ENCODE assay signal across 7 cellular contexts in genomic region chr7:102912742-102913141, GRCh38. TPM values are rescaled to one million over a fixed set of nuclear protein-coding genes. Genes with fewer than 3 reads are reported as not detected.
A peak's percentile ranks its signal among the peaks of the same experiment; 100 is the strongest.
DNase-seq lines count a peak whose midpoint lies in the region; ATAC-seq and TF ChIP-seq lines count a peak whose summit lies in the region.

TSS of gene LRRC17 (plus strand) at chr7:102913000. CDS start at chr7:102933914, 20,914 bp downstream.

- peak within 1 kb of the TSS; percentile 94 for H3K4ac ChIP-seq in IMR-90 (ENCODE audit: low read depth, low read length)

- H2BK15ac ChIP-seq in IMR-90 (ENCODE audit: low read depth, low read length) = peak within 1 kb of the TSS; percentile 91

- H2BK20ac ChIP-seq in IMR-90 (ENCODE audit: low read depth, low read length) = peak within 1 kb of the TSS; percentile 92

- TF ChIP-seq RAD21 in IMR-90 (IDR thresholded peaks at IDR 0.05; ENCODE audit: low read length) = peak; percentile 40

- H4K20me1 ChIP-seq in IMR-90 (ENCODE audit: insufficient read depth, low read length) = no peaks in the 10 kb centered on the region
- no peaks in the 10 kb centered on the region for H4K20me1 ChIP-seq in hepatocyte (ENCODE audit: insufficient read depth, poor library complexity, severe bottlenecking)

- POLR2A ChIA-PET in IMR-90 (lab: Charles Lee; ENCODE audit: unreplicated experiment) = interaction anchor here (0.6 to 0.9 kb wide), 4 partner anchors 17 to 340 kb away, joined by 3 to 14 read pairs (median 3); no protein-coding TSS in a partner anchor

- peak within 1 kb of the TSS; percentile 96 for H3K14ac ChIP-seq in IMR-90 (replicated peaks; ENCODE audit: low read depth, low read length)

- H3K79me2 ChIP-seq in hepatocyte = peaks cover 15% of the 10 kb centered on the region

- H3K4me1 ChIP-seq in IMR-90 (ENCODE audit: control insufficient read depth, insufficient read depth, low read length) (peaks cover 7% of the 10 kb centered on the region), hepatocyte (ENCODE audit: insufficient read depth) (no peaks in the 10 kb centered on the region), tibial artery (peaks cover 0 to 38% (median 2%) of the 10 kb centered on the region in 4 donors)

- H3K56ac ChIP-seq in IMR-90 (ENCODE audit: extremely low read depth, insufficient read depth, low read length) = peak within 1 kb of the TSS; percentile 98

- H3K9me1 ChIP-seq in IMR-90 (ENCODE audit: insufficient read depth, low read length) = peaks cover 5% of the 10 kb centered on the region

- H3K27me3 ChIP-seq in IMR-90 (ENCODE audit: control insufficient read depth, insufficient read depth, low read length) (no peaks in the 10 kb centered on the region), hepatocyte (no peaks in the 10 kb centered on the region), tibial artery (no peaks in the 10 kb centered on the region)

- 0% methylated on average over 1 of the region's 6 CpGs; no CpG with 5 or more reads in 1 of the 2 experiments for WGBS in IMR-90 (ENCODE audit: extremely low coverage in 2 of 2, insufficient read length in 1 of 2), 2 experiments
- WGBS in hepatocyte (ENCODE audit: low lambda C conversion rate, missing lambda C conversion rate) = 40% methylated on average over 6 of the region's 6 CpGs

- H3K4me2 ChIP-seq in IMR-90 (ENCODE audit: low read depth, low read length) (peak within 1 kb of the TSS; percentile 99), hepatocyte (peak within 1 kb of the TSS; percentile 67)

- no peaks in the 10 kb centered on the region for H3K9me3 ChIP-seq in IMR-90 (ENCODE audit: control insufficient read depth, insufficient read depth, low read length)
- no peaks in the 10 kb centered on the region for H3K9me3 ChIP-seq in hepatocyte (ENCODE audit: low read depth)
- H3K9me3 ChIP-seq in tibial artery = no peaks in the 10 kb centered on the region

- H2BK5ac ChIP-seq in IMR-90 (ENCODE audit: low read depth, low read length, poor library complexity, severe bottlenecking) = peak within 1 kb of the TSS; percentile 98

- H3K27ac ChIP-seq in IMR-90 (ENCODE audit: insufficient read depth, low read length) = peak within 1 kb of the TSS; percentile 88
- peak within 1 kb of the TSS; percentile 80 for H3K27ac ChIP-seq in hepatocyte
- H3K27ac ChIP-seq in tibial artery = peak within 1 kb of the TSS; percentile 46 to 66

- dilution Hi-C loops in IMR-90 (cut with HindIII; ENCODE audit: low sequenced_read_pairs, unreplicated experiment) = no loop called here

- H4K8ac ChIP-seq in IMR-90 (ENCODE audit: low read depth in 2 of 2, low read length in 2 of 2) = peak within 1 kb of the TSS; percentile 51 to 83

- peak within 1 kb of the TSS; percentile 94 for H2BK120ac ChIP-seq in IMR-90 (ENCODE audit: low read depth, low read length)

- TF ChIP-seq CTCF in IMR-90 (conservative IDR thresholded peaks at IDR 0.05; ENCODE audit: low read depth, low read length) (no peak), hepatocyte (IDR thresholded peaks at IDR 0.05; ENCODE audit: poor library complexity) (no peak), tibial artery (IDR thresholded peaks at IDR 0.05) (no peak)

- intact Hi-C loops in IMR-90 (cut with micrococcal nuclease) (loop anchor here (2.0 to 5.0 kb wide), 3 partner anchors 40 to 150 kb away; no protein-coding TSS in a partner anchor), tibial artery (cut with DNase I; ENCODE audit: low total_unique reads) (no loop called here)

- in situ Hi-C loops in IMR-90 (cut with MboI; ENCODE audit: low sequenced_read_pairs) = no loop called here

- H3K23ac ChIP-seq in IMR-90 (ENCODE audit: low read depth, low read length) = peak within 1 kb of the TSS; percentile 99

- H2AK5ac ChIP-seq in IMR-90 (ENCODE audit: low read depth, low read length) = peak within 1 kb of the TSS; percentile 93

- TF ChIP-seq POLR2A in IMR-90 (IDR thresholded peaks at IDR 0.05; ENCODE audit: low read depth, low read length) = peak; percentile 95

- peak within 1 kb of the TSS; percentile 91 for H2AFZ ChIP-seq in IMR-90 (replicated peaks; ENCODE audit: low read length, poor library complexity)
- H2AFZ ChIP-seq in hepatocyte = no peak within 1 kb of the TSS

- no TSS peak for BruUV-seq in IMR-90 (replicated peaks; lab: Mats Ljungman, UMichigan)

- H3K9ac ChIP-seq in IMR-90 (ENCODE audit: low read depth, low read length) = peak within 1 kb of the TSS; percentile 93

- H3K18ac ChIP-seq in IMR-90 (ENCODE audit: low read depth, low read length) = peak within 1 kb of the TSS; percentile 98

- CTCF ChIA-PET in IMR-90 (lab: Yijun Ruan, JAX) = interaction anchor here (1.1 kb wide), 1 partner anchor 13 kb away, joined by 3 read pairs; no protein-coding TSS in a partner anchor

- peak within 1 kb of the TSS; percentile 89 for H2AK9ac ChIP-seq in IMR-90 (replicated peaks; ENCODE audit: low read depth, low read length, poor library complexity)

- H4K91ac ChIP-seq in IMR-90 (ENCODE audit: insufficient read depth, low read depth, low read length) = peak within 1 kb of the TSS; percentile 94

- peak; percentile 97 for DNase-seq in IMR-90
- DNase-seq in SK-N-DZ (ENCODE audit: low spot score) = peak; percentile 44
- peak; percentile 67 for DNase-seq in hepatocyte (ENCODE audit: low spot score)
- no peak for DNase-seq in tibial artery
- DNase-seq in stimulated activated naive CD4-positive, alpha-beta T cell (lab: John Stamatoyannopoulos, UW) = no peak

- no peaks in the 10 kb centered on the region for H3K36me3 ChIP-seq in IMR-90 (ENCODE audit: control insufficient read depth, insufficient read depth, low read length)
- no peaks in the 10 kb centered on the region for H3K36me3 ChIP-seq in hepatocyte (replicated peaks; ENCODE audit: insufficient read depth, low read depth)
- H3K36me3 ChIP-seq in tibial artery = no peaks in the 10 kb centered on the region

- peaks cover 3 to 29% of the 10 kb centered on the region in 2 experiments; a peak in 3 of 4 replicates for H3K79me1 ChIP-seq in IMR-90 (ENCODE audit: low read depth in 1 of 2, low read length in 2 of 2)

- H3K4me3 ChIP-seq in IMR-90 (ENCODE audit: insufficient read depth, low read depth, low read length) (peak within 1 kb of the TSS; percentile 93), hepatocyte (peak within 1 kb of the TSS; percentile 8), tibial artery (peak within 1 kb of the TSS; percentile 36 to 40)

- ATAC-seq in IMR-90 (ENCODE audit: low read depth) (peak; percentile 63), HG02642 (IDR thresholded peaks at IDR 0.05; ENCODE audit: poor library complexity, unreplicated experiment) (no peak), GM18870 (IDR thresholded peaks at IDR 0.05; ENCODE audit: unreplicated experiment) (no peak)

- H3K9me2 ChIP-seq in hepatocyte (replicated peaks; ENCODE audit: insufficient read depth) = no peaks in the 10 kb centered on the region

- H4K5ac ChIP-seq in IMR-90 (ENCODE audit: low read depth, low read length) = peak within 1 kb of the TSS; percentile 97

TF ChIP-seq in IMR-90, 13 proteins besides CTCF, POLR2A, EP300 and RAD21:
- no peak for TF ChIP-seq MXI1 (IDR thresholded peaks at IDR 0.05; ENCODE audit: borderline replicate concordance, low read depth, low read length)
- TF ChIP-seq BHLHE40 (IDR thresholded peaks at IDR 0.05; ENCODE audit: low read depth, low read length) = peak; percentile 94

RNA-seq across cellular contexts. Expression of gene LRRC17, which starts in this region (rescaled TPM):
- total RNA-seq in IMR-90 (2012; rRNA removed) (271 and 280 TPM in 2 replicates), hepatocyte (40.8 and 50.8 TPM in 2 replicates)
- polyA plus RNA-seq in IMR-90 (2012; rRNA removed) (199 and 250 TPM in 2 replicates), hepatocyte (16.0 and 20.4 TPM in 2 replicates)
- polyA plus RNA-seq in IMR-90 (2012; cell fraction: cytosol; rRNA removed) = 98.9 and 127 TPM in 2 replicates
- 40.4 and 157 TPM in 2 replicates for polyA plus RNA-seq in IMR-90 (2012; cell fraction: nucleus; rRNA removed; ENCODE audit: low replicate concordance)
- 2.1 and 2.2 TPM in 2 replicates for polyA plus RNA-seq in SK-N-DZ (2014; cell fraction: cytosol; rRNA removed)
- 3.3 and 3.5 TPM in 2 replicates for polyA plus RNA-seq in SK-N-DZ (2014; cell fraction: nucleus; rRNA removed)

Comparison
In these comparisons a context has a peak if more than half of its experiments do, and no peak if none do; other contexts are left out.
1. DNase-seq: peak in IMR-90 (single experiment), SK-N-DZ (single experiment) and hepatocyte (single experiment); none in tibial artery (0 of 2) and stimulated activated naive CD4-positive, alpha-beta T cell (0 of 6).
2. H3K4me3 ChIP-seq: peak in every context shown above with its lines; median percentile 93 in IMR-90; 38 in tibial artery; 8 in hepatocyte.
3. Peak in every context shown above with its lines, with median percentiles within 50 percentile points of each other: H3K27ac ChIP-seq.